ENCODE assay signal across 20 cellular contexts in genomic region chr5:118818604-118819003, GRCh38.
"Had no signal": no experiment of that assay in that cellular context is flagged by ENCODE, and none has a peak within 500 bp of the region (broad histone marks: within the 10 kb centered on the region; RNA-seq: fewer than 3 reads in every experiment).

No MANE protein-coding gene starts in this region.

- H3K4me3 Mint-ChIP-seq: activated CD4-positive, alpha-beta memory T cell treated with anti-CD3 and anti-CD28 coated beads for 36 hours; activated CD4-positive, alpha-beta T cell treated with anti-CD3 and anti-CD28 coated beads for 36 hours; activated naive CD4-positive, alpha-beta T cell treated with anti-CD3 and anti-CD28 coated beads, Interleukin-2, amount 10 ng/mL, durations not matched to agents 7 days and 5 days; activated T-cell treated with anti-CD3 and anti-CD28 coated beads, Interleukin-2, amount 50 U/mL, for 24 hours; dendritic cell treated with granulocyte-macrophage colony-stimulating factor and Interleukin-4, amounts not matched to agents 40 ng/mL and 50 ng/mL, for 4 days; memory B cell; naive thymus-derived CD4-positive, alpha-beta T cell; stimulated activated naive B cell treated with anti-CD40 and anti-IgM and Interleukin-4, amounts not matched to agents 10 μg/mL and 1 μg/mL and 100 μg/mL, for 72 hours had no signal

- H3K36me3 ChIP-seq: ascending aorta, tibial artery, WERI-Rb-1 had no signal

- H3K36me3 Mint-ChIP-seq: activated naive CD4-positive, alpha-beta T cell treated with anti-CD3 and anti-CD28 coated beads, Interleukin-2, amount 10 ng/mL, durations not matched to agents 7 days and 5 days; memory B cell had no signal

- H3K4me1 Mint-ChIP-seq: activated CD4-positive, alpha-beta T cell treated with anti-CD3 and anti-CD28 coated beads for 36 hours; activated naive CD4-positive, alpha-beta T cell treated with anti-CD3 and anti-CD28 coated beads, Interleukin-2, amount 10 ng/mL, durations not matched to agents 7 days and 5 days; memory B cell; naive thymus-derived CD4-positive, alpha-beta T cell; stimulated activated naive B cell treated with anti-CD40 and anti-IgM and Interleukin-4, amounts not matched to agents 10 μg/mL and 1 μg/mL and 100 μg/mL, for 72 hours had no signal

- H3K27ac ChIP-seq: ascending aorta, tibial artery, WERI-Rb-1 had no signal

- H3K27me3 ChIP-seq: ascending aorta, tibial artery had no signal

- ATAC-seq: activated CD4-positive, alpha-beta T cell treated with anti-CD3 and anti-CD28 coated beads for 36 hours; left ventricle myocardium superior; mucosa of descending colon; naive thymus-derived CD4-positive, alpha-beta T cell had no signal

- H3K27ac Mint-ChIP-seq: activated CD4-positive, alpha-beta memory T cell treated with anti-CD3 and anti-CD28 coated beads for 36 hours; activated CD4-positive, alpha-beta T cell treated with anti-CD3 and anti-CD28 coated beads for 36 hours; activated naive CD4-positive, alpha-beta T cell treated with anti-CD3 and anti-CD28 coated beads, Interleukin-2, amount 10 ng/mL, durations not matched to agents 7 days and 5 days; activated T-cell treated with anti-CD3 and anti-CD28 coated beads, Interleukin-2, amount 50 U/mL, for 24 hours; dendritic cell treated with granulocyte-macrophage colony-stimulating factor and Interleukin-4, amounts not matched to agents 40 ng/mL and 50 ng/mL, for 4 days; memory B cell; naive thymus-derived CD4-positive, alpha-beta T cell; stimulated activated naive B cell treated with anti-CD40 and anti-IgM and Interleukin-4, amounts not matched to agents 10 μg/mL and 1 μg/mL and 100 μg/mL, for 72 hours had no signal

- DNase-seq: activated CD4-positive, alpha-beta memory T cell treated with anti-CD3 and anti-CD28 coated beads for 36 hours; activated CD4-positive, alpha-beta T cell treated with anti-CD3 and anti-CD28 coated beads for 36 hours; activated naive CD4-positive, alpha-beta T cell treated with anti-CD3 and anti-CD28 coated beads, Interleukin-2, amount 10 ng/mL, durations not matched to agents 7 days and 5 days; activated T-cell treated with anti-CD3 and anti-CD28 coated beads, Interleukin-2, amount 50 U/mL, for 24 hours; effector memory CD4-positive, alpha-beta T cell; foreskin melanocyte; head of caudate nucleus; kidney glomerular epithelial cell; left ventricle myocardium superior; mucosa of descending colon; naive thymus-derived CD4-positive, alpha-beta T cell; stimulated activated CD4-positive, alpha-beta T cell treated with anti-CD3 and anti-CD28 coated beads, Interleukin-2, amount 100 ng/mL, for 48 hours; stimulated activated naive B cell treated with anti-CD40 and anti-IgM and Interleukin-4, amounts not matched to agents 10 μg/mL and 1 μg/mL and 100 μg/mL, for 72 hours; tibial artery; WERI-Rb-1 had no signal

- FAIRE-seq: bronchial epithelial cell, urothelium cell line had no signal

- H3K9me3 ChIP-seq: mucosa of descending colon, tibial artery had no signal

- H3K9me3 Mint-ChIP-seq: activated CD4-positive, alpha-beta memory T cell treated with anti-CD3 and anti-CD28 coated beads for 36 hours; activated naive CD4-positive, alpha-beta T cell treated with anti-CD3 and anti-CD28 coated beads, Interleukin-2, amount 10 ng/mL, durations not matched to agents 7 days and 5 days; activated T-cell treated with anti-CD3 and anti-CD28 coated beads, Interleukin-2, amount 50 U/mL, for 24 hours; dendritic cell treated with granulocyte-macrophage colony-stimulating factor and Interleukin-4, amounts not matched to agents 40 ng/mL and 50 ng/mL, for 4 days had no signal

- H3K4me1 ChIP-seq: ascending aorta, tibial artery had no signal

- H3K27me3 Mint-ChIP-seq: activated CD4-positive, alpha-beta memory T cell treated with anti-CD3 and anti-CD28 coated beads for 36 hours; activated CD4-positive, alpha-beta T cell treated with anti-CD3 and anti-CD28 coated beads for 36 hours; activated naive CD4-positive, alpha-beta T cell treated with anti-CD3 and anti-CD28 coated beads, Interleukin-2, amount 10 ng/mL, durations not matched to agents 7 days and 5 days; activated T-cell treated with anti-CD3 and anti-CD28 coated beads, Interleukin-2, amount 50 U/mL, for 24 hours; dendritic cell treated with granulocyte-macrophage colony-stimulating factor and Interleukin-4, amounts not matched to agents 40 ng/mL and 50 ng/mL, for 4 days; memory B cell; naive thymus-derived CD4-positive, alpha-beta T cell; stimulated activated naive B cell treated with anti-CD40 and anti-IgM and Interleukin-4, amounts not matched to agents 10 μg/mL and 1 μg/mL and 100 μg/mL, for 72 hours had no signal

- H3K4me3 ChIP-seq: ascending aorta, mucosa of descending colon, tibial artery had no signal
